Comparison of ENCODE assay signal across 8 cellular contexts in genomic region chr1:93681095-93681548, GRCh38. TPM values are rescaled to one million over a fixed set of nuclear protein-coding genes. Genes with fewer than 3 reads are reported as not detected.
DNase-seq lines count a peak whose midpoint lies in the region; ATAC-seq and TF ChIP-seq lines count a peak whose summit lies in the region.

No MANE protein-coding gene starts in this region.

- H3K36me3 Mint-ChIP-seq in chondrocyte (ENCODE audit: low read depth) (no peaks in the 10 kb centered on the region), type B pancreatic cell (no peaks in the 10 kb centered on the region)

- peak overlapping the region; percentile 88 for H3K4me2 ChIP-seq in Karpas-422 (ENCODE audit: low read depth, low read length, poor library complexity, severe bottlenecking)

- H3K27me3 ChIP-seq in Karpas-422 (ENCODE audit: low read length) = no peaks in the 10 kb centered on the region

- H3K9me3 Mint-ChIP-seq in chondrocyte (ENCODE audit: low read depth) (no peaks in the 10 kb centered on the region), type B pancreatic cell (no peaks in the 10 kb centered on the region)

- peak overlapping the region; percentile 74 for H3K4me3 ChIP-seq in Karpas-422 (ENCODE audit: low read length)

- peaks cover 67% of the 10 kb centered on the region for H3K4me1 ChIP-seq in Karpas-422 (ENCODE audit: low read length)

- peak overlapping the region; percentile 43; the same call in 1 of the 2 replicates for H2AFZ ChIP-seq in Karpas-422 (ENCODE audit: low read length)

- H3K9me2 ChIP-seq in Karpas-422 (replicated peaks; ENCODE audit: insufficient read depth, low read length) = no peaks in the 10 kb centered on the region

- H3K27ac ChIP-seq in Karpas-422 (ENCODE audit: low read length) = peak overlapping the region; percentile 65

- H3K79me2 ChIP-seq in Karpas-422 (ENCODE audit: low read length) = peaks cover 20% of the 10 kb centered on the region; the same call in 1 of the 2 replicates

- TF ChIP-seq CTCF in chondrocyte (IDR thresholded peaks at IDR 0.05) (no peak), type B pancreatic cell (conservative IDR thresholded peaks at IDR 0.05) (no peak)

- DNase-seq in Daoy (ENCODE audit: low read depth) = peak; percentile 68
- peak; percentile 64 for DNase-seq in Karpas-422
- DNase-seq in chondrocyte (ENCODE audit: low spot score) = no peak
- DNase-seq in medulla oblongata (ENCODE audit: extremely low spot score) = peak; percentile 33
- DNase-seq in type B pancreatic cell (ENCODE audit: extremely low spot score, unreplicated experiment) = no peak
- no peak for DNase-seq in NCI-H187 treated with DMSO at 0.1 percent for 48 hours (lab: John Stamatoyannopoulos, UW)
- DNase-seq in HT-29 (ENCODE audit: low spot score) = no peak

- H3K4me3 Mint-ChIP-seq in chondrocyte (ENCODE audit: unreplicated experiment) (peak overlapping the region; percentile 87), type B pancreatic cell (peak overlapping the region; percentile 95)

- no peaks in the 10 kb centered on the region for H3K9me3 ChIP-seq in Karpas-422 (ENCODE audit: low read length)

- no peaks in the 10 kb centered on the region for H3K36me3 ChIP-seq in Karpas-422 (ENCODE audit: insufficient read depth, low read length)

- H4K20me1 ChIP-seq in Karpas-422 (ENCODE audit: insufficient read depth, low read depth, low read length) = peaks cover 27% of the 10 kb centered on the region; the same call in 1 of the 2 replicates

- peak overlapping the region; percentile 74 for H3K9ac ChIP-seq in Karpas-422 (ENCODE audit: low read length)

- peak; percentile 36 for ATAC-seq in GM21528 (IDR thresholded peaks at IDR 0.05; ENCODE audit: low FRiP score, unreplicated experiment)

- H3K27ac Mint-ChIP-seq in chondrocyte (ENCODE audit: unreplicated experiment) = peak overlapping the region; percentile 92
- peak overlapping the region; percentile 91 for H3K27ac Mint-ChIP-seq in type B pancreatic cell

- H3K4me1 Mint-ChIP-seq in chondrocyte (ENCODE audit: low read depth) (peaks cover 30% of the 10 kb centered on the region), type B pancreatic cell (ENCODE audit: unreplicated experiment) (peaks cover 33% of the 10 kb centered on the region)

- no peaks in the 10 kb centered on the region for H3K27me3 Mint-ChIP-seq in chondrocyte (ENCODE audit: low read depth)
- H3K27me3 Mint-ChIP-seq in type B pancreatic cell = peaks cover 11% of the 10 kb centered on the region

RNA-seq across cellular contexts. Expression of gene BCAR3, which starts 0.5 kb away (rescaled TPM):
- 70.5 and 78.2 TPM in 2 replicates for total RNA-seq in Daoy (2014; rRNA removed; shearing (Covaris generic))
- 9.9 and 12.6 TPM in 2 replicates for total RNA-seq in Karpas-422 (2014; rRNA removed; shearing (Covaris generic); ENCODE audit: low replicate concordance)
- 12.1 to 20.6 TPM (median 18.5 TPM) in 3 replicates for total RNA-seq in chondrocyte
- 16.6 and 52.1 TPM in 2 replicates for total RNA-seq in type B pancreatic cell (ENCODE audit: low replicate concordance)
- total RNA-seq in HT-29 (2014; rRNA removed; shearing (Covaris generic)) = 48.5 and 49.4 TPM in 2 replicates

Comparison
In these comparisons a context has a peak if more than half of its experiments do, and no peak if none do; other contexts are left out.
1. DNase-seq: peak in Daoy (single experiment), Karpas-422 (single experiment) and medulla oblongata (single experiment); none in chondrocyte (single experiment), type B pancreatic cell (single experiment), NCI-H187 treated with DMSO at 0.1 percent for 48 hours (single experiment) and HT-29 (single experiment).